Comparison of ENCODE assay signal across 1 cellular context in the genomic region with DNA sequence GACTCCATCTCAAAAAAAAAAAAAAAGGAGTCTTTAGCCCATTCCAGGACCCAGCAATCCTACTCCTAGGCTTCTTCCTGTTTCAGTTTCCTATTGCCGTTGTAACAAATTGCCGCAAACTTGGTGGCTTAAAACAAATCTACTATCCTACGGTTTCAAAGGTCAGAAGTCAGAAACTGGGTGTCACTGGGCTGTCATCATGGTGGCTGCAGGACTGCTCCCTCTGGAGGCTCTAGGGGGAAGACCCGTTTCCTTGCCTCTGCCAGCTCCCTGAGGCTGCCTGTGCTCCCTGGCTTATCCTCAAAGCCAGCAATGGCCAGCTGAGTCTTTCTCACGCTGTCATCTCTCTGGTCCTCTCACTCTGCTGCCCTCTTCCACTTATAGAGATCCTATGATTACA.
TF ChIP-seq lines count a peak whose summit lies in the region.

No MANE protein-coding gene starts in this region.

TF ChIP-seq in SK-N-SH treated with all-trans-retinoic acid at 6 μM for 48 hours, 23 proteins besides CTCF, POLR2A, EP300 and RAD21 (continued from another document):
- TF ChIP-seq BACH2 (CRISPR knock-in tag; IDR thresholded peaks at IDR 0.05; ENCODE audit: borderline replicate concordance) = no peak
